In the genomic region with DNA sequence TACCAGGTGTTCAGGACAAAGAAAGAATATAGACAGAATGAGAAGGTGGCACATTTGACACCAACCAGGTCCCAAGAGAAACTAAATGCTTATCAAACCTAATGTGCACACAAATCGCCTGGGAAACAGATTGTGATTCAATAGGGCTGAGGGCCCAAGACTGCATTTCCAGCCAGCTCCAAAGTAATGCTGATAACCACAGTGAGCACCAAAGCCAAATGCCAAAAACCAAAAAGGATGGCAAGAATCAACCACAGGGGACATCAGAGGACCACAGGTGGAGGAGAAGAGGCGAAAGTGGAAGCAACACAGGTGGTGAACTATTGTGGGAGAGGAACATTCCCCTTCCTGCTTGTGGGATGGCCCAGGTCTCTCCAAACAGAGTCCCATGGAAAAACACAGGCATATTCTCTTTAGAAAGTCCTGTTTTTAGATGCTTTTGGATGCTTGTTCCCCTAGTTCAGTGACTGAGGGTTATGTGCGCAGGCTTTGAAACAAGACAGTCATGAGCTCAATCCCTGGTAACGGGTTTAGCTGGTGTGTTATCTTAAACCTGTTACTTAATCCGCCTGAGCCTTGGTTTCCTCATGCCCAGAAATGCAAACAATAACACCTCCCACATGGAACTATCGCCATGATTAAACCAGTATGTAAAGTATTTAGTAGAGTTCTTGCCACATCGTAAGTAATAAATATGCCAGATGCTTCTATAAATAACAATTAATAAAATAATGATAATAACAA, we compare ENCODE assay signal across 11 cellular contexts.
A peak's percentile ranks its signal among the peaks of the same experiment; 100 is the strongest.
DNase-seq lines count a peak whose midpoint lies in the region; ATAC-seq, FAIRE-seq and TF ChIP-seq lines count a peak whose summit lies in the region.
"Had no signal": no experiment of that assay in that cellular context is flagged by ENCODE, and none has a peak within 500 bp of the region (broad histone marks: within the 10 kb centered on the region; RNA-seq: fewer than 3 reads in every experiment).

No MANE protein-coding gene starts in this region.

- H3K27me3 ChIP-seq in ovary: no peaks in the 10 kb centered on the region
- H3K27me3 ChIP-seq in aorta (ENCODE audit: control insufficient read depth in 1 of 2, insufficient read depth in 2 of 2, low read length in 1 of 2): no peaks in the 10 kb centered on the region

- no peak for TF ChIP-seq EP300 in ovary (IDR thresholded peaks at IDR 0.05)

- TF ChIP-seq POLR2A in ovary (IDR thresholded peaks at IDR 0.05): no peak

- no peak for TF ChIP-seq CTCF in fibroblast of the aortic adventitia (IDR thresholded peaks at IDR 0.05; ENCODE audit: insufficient read depth, low read length)
- TF ChIP-seq CTCF in ovary (IDR thresholded peaks at IDR 0.05): peak in 1 of 3 donors; percentile 32
- TF ChIP-seq CTCF in D721Med (IDR thresholded peaks at IDR 0.05; ENCODE audit: insufficient read depth, missing control alignments): no peak

- intact Hi-C loops in ovary (cut with DNase I) (no loop called here), aorta (cut with DNase I) (no loop called here)

- POLR2A ChIA-PET in activated naive CD8-positive, alpha-beta T cell treated with anti-CD3 and anti-CD28 coated beads, Interleukin-2, amount 10 ng/mL, durations not matched to agents 7 days and 5 days (lab: Charles Lee): no interaction called here

- H3K36me3 ChIP-seq in ovary: no peaks in the 10 kb centered on the region
- H3K36me3 ChIP-seq in aorta (ENCODE audit: control insufficient read depth in 1 of 2, insufficient read depth in 2 of 2, low read length in 1 of 2): no peaks in the 10 kb centered on the region

- H3K9me3 ChIP-seq in ovary: no peaks in the 10 kb centered on the region
- H3K9me3 ChIP-seq in aorta (ENCODE audit: control insufficient read depth, low read length): no peaks in the 10 kb centered on the region

- H3K36me3 Mint-ChIP-seq in activated naive CD8-positive, alpha-beta T cell treated with anti-CD3 and anti-CD28 coated beads, Interleukin-2, amount 10 ng/mL, durations not matched to agents 7 days and 5 days: peaks cover 26% of the 10 kb centered on the region
- no peaks in the 10 kb centered on the region for H3K36me3 Mint-ChIP-seq in activated naive CD8-positive, alpha-beta T cell treated with anti-CD3 and anti-CD28 coated beads, Interleukin-2, amount 50 U/mL, for 24 hours (ENCODE audit: low read depth)

- WGBS in ovary, 3 donors: 30 to 38% (median 35%) methylated on average over 7 of the region's 7 CpGs
- WGBS in aorta, 2 donors: 19 to 30% methylated on average over 7 of the region's 7 CpGs

- H3K4me3 ChIP-seq in fibroblast of the aortic adventitia (ENCODE audit: low read depth, low read length): no peak overlapping the region
- no peak overlapping the region for H3K4me3 ChIP-seq in ovary
- H3K4me3 ChIP-seq in aorta (ENCODE audit: low read length in 2 of 2): no peak overlapping the region

- H3K27ac ChIP-seq in ovary: peak overlapping the region; percentile 41 to 85
- peak overlapping the region; percentile 77 to 99 for H3K27ac ChIP-seq in aorta (ENCODE audit: low read depth in 1 of 2, low read length in 2 of 2)

- peak overlapping the region; percentile 43 for H3K27ac Mint-ChIP-seq in activated naive CD8-positive, alpha-beta T cell treated with anti-CD3 and anti-CD28 coated beads, Interleukin-2, amount 10 ng/mL, durations not matched to agents 7 days and 5 days
- no peak overlapping the region for H3K27ac Mint-ChIP-seq in activated naive CD8-positive, alpha-beta T cell treated with anti-CD3 and anti-CD28 coated beads, Interleukin-2, amount 50 U/mL, for 24 hours
- H3K27ac Mint-ChIP-seq: dendritic cell treated with granulocyte-macrophage colony-stimulating factor and Interleukin-4, amounts not matched to agents 40 ng/mL and 50 ng/mL, for 4 days had no signal

- peaks cover 2% of the 10 kb centered on the region for H3K4me1 Mint-ChIP-seq in activated naive CD8-positive, alpha-beta T cell treated with anti-CD3 and anti-CD28 coated beads, Interleukin-2, amount 10 ng/mL, durations not matched to agents 7 days and 5 days
- H3K4me1 Mint-ChIP-seq in activated naive CD8-positive, alpha-beta T cell treated with anti-CD3 and anti-CD28 coated beads, Interleukin-2, amount 50 U/mL, for 24 hours: no peaks in the 10 kb centered on the region

- H3K9me3 Mint-ChIP-seq in activated naive CD8-positive, alpha-beta T cell treated with anti-CD3 and anti-CD28 coated beads, Interleukin-2, amount 10 ng/mL, durations not matched to agents 7 days and 5 days: no peaks in the 10 kb centered on the region
- no peaks in the 10 kb centered on the region for H3K9me3 Mint-ChIP-seq in activated naive CD8-positive, alpha-beta T cell treated with anti-CD3 and anti-CD28 coated beads, Interleukin-2, amount 50 U/mL, for 24 hours
- H3K9me3 Mint-ChIP-seq: dendritic cell treated with granulocyte-macrophage colony-stimulating factor and Interleukin-4, amounts not matched to agents 40 ng/mL and 50 ng/mL, for 4 days had no signal

- no peak for DNase-seq in activated naive CD8-positive, alpha-beta T cell treated with anti-CD3 and anti-CD28 coated beads, Interleukin-2, amount 10 ng/mL, durations not matched to agents 7 days and 5 days
- no peak for DNase-seq in activated naive CD8-positive, alpha-beta T cell treated with anti-CD3 and anti-CD28 coated beads, Interleukin-2, amount 50 U/mL, for 24 hours
- DNase-seq in fibroblast of the aortic adventitia (ENCODE audit: low read depth) (peak; percentile 97), ovary (peak in 3 of 5 donors; percentile 23 to 54 (median 26)), aorta (no peak), NCI-H2227 (lab: John Stamatoyannopoulos, UW; ENCODE audit: unreplicated experiment) (no peak), D721Med (ENCODE audit: insufficient read length, low spot score) (no peak)
- no peak for DNase-seq in stimulated activated CD8-positive, alpha-beta memory T cell treated with anti-CD3 and anti-CD28 coated beads, Interleukin-4, amount 100 ng/mL, for 48 hours
- DNase-seq: activated gamma-delta T cell, NCI-H2227 treated with DMSO at 0.1 percent for 48 hours had no signal

- H3K4me1 ChIP-seq in ovary (ENCODE audit: insufficient read depth): peaks cover 22% of the 10 kb centered on the region
- peaks cover 5 to 11% of the 10 kb centered on the region in 2 donors for H3K4me1 ChIP-seq in aorta (ENCODE audit: control insufficient read depth in 1 of 2, insufficient read depth in 2 of 2, low read length in 2 of 2)

- no peaks in the 10 kb centered on the region for H3K27me3 Mint-ChIP-seq in activated naive CD8-positive, alpha-beta T cell treated with anti-CD3 and anti-CD28 coated beads, Interleukin-2, amount 10 ng/mL, durations not matched to agents 7 days and 5 days
- no peaks in the 10 kb centered on the region for H3K27me3 Mint-ChIP-seq in activated naive CD8-positive, alpha-beta T cell treated with anti-CD3 and anti-CD28 coated beads, Interleukin-2, amount 50 U/mL, for 24 hours
- H3K27me3 Mint-ChIP-seq: dendritic cell treated with granulocyte-macrophage colony-stimulating factor and Interleukin-4, amounts not matched to agents 40 ng/mL and 50 ng/mL, for 4 days had no signal

- no peak for ATAC-seq in activated naive CD8-positive, alpha-beta T cell treated with anti-CD3 and anti-CD28 coated beads, Interleukin-2, amount 10 ng/mL, durations not matched to agents 7 days and 5 days (ENCODE audit: low read depth)
- ATAC-seq in activated naive CD8-positive, alpha-beta T cell treated with anti-CD3 and anti-CD28 coated beads, Interleukin-2, amount 50 U/mL, for 24 hours: no peak
- peak; percentile 71 for ATAC-seq in aorta (ENCODE audit: low FRiP score)

- FAIRE-seq in D721Med (lab: Jason Lieb, UNC): no peak

- no peak overlapping the region for H3K4me3 Mint-ChIP-seq in activated naive CD8-positive, alpha-beta T cell treated with anti-CD3 and anti-CD28 coated beads, Interleukin-2, amount 10 ng/mL, durations not matched to agents 7 days and 5 days
- H3K4me3 Mint-ChIP-seq in activated naive CD8-positive, alpha-beta T cell treated with anti-CD3 and anti-CD28 coated beads, Interleukin-2, amount 50 U/mL, for 24 hours: no peak overlapping the region
- H3K4me3 Mint-ChIP-seq: dendritic cell treated with granulocyte-macrophage colony-stimulating factor and Interleukin-4, amounts not matched to agents 40 ng/mL and 50 ng/mL, for 4 days had no signal

Comparison
In these comparisons a context has a peak if more than half of its experiments do, and no peak if none do; other contexts are left out.
1. DNase-seq: peak in fibroblast of the aortic adventitia (single experiment) and ovary (3 of 5); none in activated naive CD8-positive, alpha-beta T cell treated with anti-CD3 and anti-CD28 coated beads, Interleukin-2, amount 10 ng/mL, durations not matched to agents 7 days and 5 days (single experiment), activated naive CD8-positive, alpha-beta T cell treated with anti-CD3 and anti-CD28 coated beads, Interleukin-2, amount 50 U/mL, for 24 hours (single experiment), aorta (0 of 2), NCI-H2227 (single experiment), stimulated activated CD8-positive, alpha-beta memory T cell treated with anti-CD3 and anti-CD28 coated beads, Interleukin-4, amount 100 ng/mL, for 48 hours (single experiment) and D721Med (single experiment).